Comparison of ENCODE assay signal across 21 cellular contexts in the genomic region with DNA sequence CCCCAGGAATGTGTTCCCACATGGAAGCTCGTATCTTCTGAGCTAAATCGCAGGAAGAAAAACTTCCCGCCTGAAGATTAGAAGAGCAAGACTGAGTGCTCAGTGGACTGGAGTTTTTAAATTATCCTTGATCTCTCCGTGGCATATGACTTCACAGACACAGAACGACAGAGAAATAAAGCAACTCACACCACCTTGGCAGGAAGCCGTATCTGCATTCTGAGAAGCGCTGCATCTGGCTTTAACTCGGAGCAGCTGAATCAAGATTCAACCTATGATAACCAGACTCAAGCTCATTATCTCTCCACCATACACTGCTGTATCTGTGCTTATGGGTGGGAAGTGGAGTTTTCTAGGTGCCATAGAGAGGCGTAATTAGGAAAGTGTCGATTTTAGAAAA.
"Had no signal": no experiment of that assay in that cellular context is flagged by ENCODE, and none has a peak within 500 bp of the region (broad histone marks: within the 10 kb centered on the region; RNA-seq: fewer than 3 reads in every experiment).

No MANE protein-coding gene starts in this region.

- H3K27ac Mint-ChIP-seq: activated naive CD8-positive, alpha-beta T cell treated with anti-CD3 and anti-CD28 coated beads for 36 hours; effector memory CD8-positive, alpha-beta T cell; immature natural killer cell; naive thymus-derived CD8-positive, alpha-beta T cell; progenitor cell of endocrine pancreas; type B pancreatic cell had no signal

- H2AFZ ChIP-seq: hepatocyte had no signal

- H3K4me2 ChIP-seq: hepatocyte had no signal

- H3K36me3 Mint-ChIP-seq: activated naive CD8-positive, alpha-beta T cell treated with anti-CD3 and anti-CD28 coated beads for 36 hours; immature natural killer cell; naive thymus-derived CD8-positive, alpha-beta T cell; type B pancreatic cell had no signal

- H3K27me3 ChIP-seq: colonic mucosa, hepatocyte, vagina had no signal

- H3K79me2 ChIP-seq: hepatocyte had no signal

- H3K4me3 Mint-ChIP-seq: activated naive CD8-positive, alpha-beta T cell treated with anti-CD3 and anti-CD28 coated beads for 36 hours; effector memory CD8-positive, alpha-beta T cell; immature natural killer cell; naive thymus-derived CD8-positive, alpha-beta T cell; type B pancreatic cell had no signal

- H3K4me1 Mint-ChIP-seq: activated naive CD8-positive, alpha-beta T cell treated with anti-CD3 and anti-CD28 coated beads for 36 hours; immature natural killer cell; naive thymus-derived CD8-positive, alpha-beta T cell had no signal

- H3K4me3 ChIP-seq: colonic mucosa, dorsolateral prefrontal cortex, hepatocyte, lower lobe of right lung, thoracic aorta, vagina had no signal

- H3K27ac ChIP-seq: colonic mucosa, dorsolateral prefrontal cortex, hepatocyte, lower lobe of right lung, thoracic aorta, vagina had no signal

- H3K9me3 ChIP-seq: colonic mucosa, lower lobe of right lung, thoracic aorta, vagina had no signal

- DNase-seq: activated CD4-positive, alpha-beta T cell treated with anti-CD3 and anti-CD28 coated beads, Interleukin-2, amount 50 U/mL, for 1 hour; activated naive CD8-positive, alpha-beta T cell treated with anti-CD3 and anti-CD28 coated beads for 36 hours; activated T-cell treated with anti-CD3 and anti-CD28 coated beads, Interleukin-2, amount 50 U/mL, for 1 hour; colonic mucosa; dorsolateral prefrontal cortex; effector memory CD8-positive, alpha-beta T cell; glutamatergic neuron; immature natural killer cell; lower lobe of right lung; naive thymus-derived CD8-positive, alpha-beta T cell; retina; stimulated activated CD4-positive, alpha-beta T cell treated with anti-CD3 and anti-CD28 coated beads, Interleukin-4, amount 100 ng/mL, for 24 hours; stimulated activated naive CD4-positive, alpha-beta T cell treated with Interleukin-2 at 50 U/mL for 16 hours had no signal

- H3K27me3 Mint-ChIP-seq: activated naive CD8-positive, alpha-beta T cell treated with anti-CD3 and anti-CD28 coated beads for 36 hours; effector memory CD8-positive, alpha-beta T cell; naive thymus-derived CD8-positive, alpha-beta T cell; progenitor cell of endocrine pancreas had no signal

- FAIRE-seq: bronchial epithelial cell, endothelial cell of umbilical vein, frontal cortex had no signal

- H3K36me3 ChIP-seq: colonic mucosa, lower lobe of right lung, thoracic aorta, vagina had no signal

- H3K4me1 ChIP-seq: colonic mucosa, lower lobe of right lung, vagina had no signal
